In genomic region chr5:96203761-96204160, GRCh38 we compare ENCODE assay signal across 13 cellular contexts.
"Had no signal": no experiment of that assay in that cellular context is flagged by ENCODE, and none has a peak within 500 bp of the region (broad histone marks: within the 10 kb centered on the region; RNA-seq: fewer than 3 reads in every experiment).

No MANE protein-coding gene starts in this region.

- ATAC-seq: gastroesophageal sphincter, left ventricle myocardium superior had no signal

- H3K36me3 ChIP-seq: colonic mucosa, gastroesophageal sphincter, stomach had no signal

- H3K4me3 ChIP-seq: colonic mucosa, gastroesophageal sphincter, stomach had no signal

- DNase-seq: activated CD4-positive, alpha-beta T cell treated with anti-CD3 and anti-CD28 coated beads, Interleukin-2, amount 50 U/mL, for 1 hour; activated CD4-positive, CD25-positive, alpha-beta regulatory T cell; activated T-cell treated with anti-CD3 and anti-CD28 coated beads for 4 hours; anterior cingulate cortex; colonic mucosa; effector CD4-positive, alpha-beta T cell; left ventricle myocardium superior; mesendoderm; occipital lobe; stimulated activated CD4-positive, alpha-beta T cell treated with anti-CD3 and anti-CD28 coated beads, Interleukin-15, amount 100 ng/mL, for 24 hours; stimulated activated CD4-positive, alpha-beta T cell treated with anti-CD3 and anti-CD28 coated beads, Interleukin-4, amount 100 ng/mL, for 24 hours; stomach had no signal

- H3K27ac ChIP-seq: colonic mucosa, gastroesophageal sphincter, stomach had no signal

- H3K27me3 ChIP-seq: colonic mucosa, gastroesophageal sphincter, stomach had no signal

- H3K9me3 ChIP-seq: colonic mucosa had no signal
